In the genomic region with DNA sequence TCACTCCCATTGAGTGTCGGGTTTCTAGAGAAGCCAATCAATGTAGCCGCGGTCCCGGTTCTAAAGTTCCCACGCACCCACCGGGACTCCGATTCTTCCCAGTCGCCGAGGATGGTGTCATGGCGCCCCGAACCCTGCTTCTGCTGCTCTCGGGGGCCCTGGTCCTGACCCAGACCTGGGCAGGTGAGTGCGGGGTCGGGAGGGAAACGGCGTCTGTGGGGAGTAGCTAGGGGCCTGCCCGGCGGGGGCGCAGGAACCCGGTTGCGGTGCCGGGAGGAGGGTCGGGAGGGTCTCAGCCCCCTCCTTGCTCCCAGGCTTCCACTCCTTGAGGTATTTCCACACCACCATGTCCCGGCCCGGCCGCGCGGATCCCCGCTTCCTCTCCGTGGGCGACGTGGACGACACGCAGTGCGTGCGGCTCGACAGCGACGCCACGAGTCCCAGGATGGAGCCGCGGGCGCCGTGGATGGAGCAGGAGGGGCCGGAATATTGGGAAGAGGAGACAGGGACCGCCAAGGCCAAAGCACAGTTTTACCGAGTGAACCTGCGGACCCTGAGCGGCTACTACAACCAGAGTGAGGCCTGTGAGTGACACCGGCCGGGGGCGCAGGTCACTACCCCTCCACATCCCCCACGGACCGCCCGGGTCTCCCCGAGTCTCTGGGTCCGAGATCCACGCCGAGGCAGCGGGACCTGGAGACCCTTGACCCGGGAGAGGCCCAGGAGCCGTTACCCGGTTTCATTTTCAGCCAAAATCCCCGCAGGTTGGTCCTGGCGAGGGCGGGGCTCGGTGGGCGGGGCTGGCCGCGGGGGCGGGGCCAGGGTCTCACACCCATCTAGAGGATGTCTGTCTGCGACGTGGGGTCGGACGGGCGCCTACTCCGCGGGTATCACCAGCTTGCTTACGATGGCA, we compare ENCODE assay signal across 8 cellular contexts. TPM values are rescaled to one million over a fixed set of nuclear protein-coding genes. Genes with fewer than 3 reads are reported as not detected.
DNase-seq lines count a peak whose midpoint lies in the region; ATAC-seq lines count a peak whose summit lies in the region.

No MANE protein-coding gene starts in this region.

- ATAC-seq in GM19023 (IDR thresholded peaks at IDR 0.05; ENCODE audit: unreplicated experiment): peak; percentile 58
- ATAC-seq in left colon: peak; percentile 52
- ATAC-seq in GM21717 (IDR thresholded peaks at IDR 0.05; ENCODE audit: unreplicated experiment): no peak
- no peak for ATAC-seq in HG03175 (IDR thresholded peaks at IDR 0.05; ENCODE audit: unreplicated experiment)
- ATAC-seq in GM18511 (IDR thresholded peaks at IDR 0.05; ENCODE audit: unreplicated experiment): no peak

- intact Hi-C loops in left colon (cut with DNase I, micrococcal nuclease): no loop called here

- DNase-seq in activated CD4-positive, CD25-positive, alpha-beta regulatory T cell treated with anti-CD3 and anti-CD28 coated beads, Interleukin-2, amount 50 U/mL, for 16 hours (ENCODE audit: low read depth, low spot score): peak; percentile 42
- DNase-seq in caudate nucleus (lab: John Stamatoyannopoulos, UW) (peak in 43 of 61 donors; percentile 6 to 69 (median 25)), left colon (peak; percentile 48 to 60)
- DNase-seq in stimulated activated CD4-positive, alpha-beta T cell treated with anti-CD3 and anti-CD28 coated beads, Interleukin-1b, Interleukin-23, amount 100 ng/mL, for 1 hour (ENCODE audit: low read depth in 2 of 2): peak; percentile 61 to 70

- H3K27ac ChIP-seq in caudate nucleus (ENCODE audit: low read depth, low read length): no peak overlapping the region

RNA-seq across cellular contexts. Expression of gene HLA-G, which starts 35.2 kb away (rescaled TPM):
- total RNA-seq in left colon: 10 to 100 TPM in 1 of 2 donors, not detected in 1; 16.7 TPM

Comparison
In these comparisons a context has a peak if more than half of its experiments do, and no peak if none do; other contexts are left out.
1. ATAC-seq: peak in GM19023 (single experiment) and left colon (single experiment); none in GM21717 (single experiment), HG03175 (single experiment) and GM18511 (single experiment).
2. Peak in every context shown above with its lines, with median percentiles within 50 percentile points of each other: DNase-seq.